ENCODE assay signal across 8 cellular contexts in the genomic region with DNA sequence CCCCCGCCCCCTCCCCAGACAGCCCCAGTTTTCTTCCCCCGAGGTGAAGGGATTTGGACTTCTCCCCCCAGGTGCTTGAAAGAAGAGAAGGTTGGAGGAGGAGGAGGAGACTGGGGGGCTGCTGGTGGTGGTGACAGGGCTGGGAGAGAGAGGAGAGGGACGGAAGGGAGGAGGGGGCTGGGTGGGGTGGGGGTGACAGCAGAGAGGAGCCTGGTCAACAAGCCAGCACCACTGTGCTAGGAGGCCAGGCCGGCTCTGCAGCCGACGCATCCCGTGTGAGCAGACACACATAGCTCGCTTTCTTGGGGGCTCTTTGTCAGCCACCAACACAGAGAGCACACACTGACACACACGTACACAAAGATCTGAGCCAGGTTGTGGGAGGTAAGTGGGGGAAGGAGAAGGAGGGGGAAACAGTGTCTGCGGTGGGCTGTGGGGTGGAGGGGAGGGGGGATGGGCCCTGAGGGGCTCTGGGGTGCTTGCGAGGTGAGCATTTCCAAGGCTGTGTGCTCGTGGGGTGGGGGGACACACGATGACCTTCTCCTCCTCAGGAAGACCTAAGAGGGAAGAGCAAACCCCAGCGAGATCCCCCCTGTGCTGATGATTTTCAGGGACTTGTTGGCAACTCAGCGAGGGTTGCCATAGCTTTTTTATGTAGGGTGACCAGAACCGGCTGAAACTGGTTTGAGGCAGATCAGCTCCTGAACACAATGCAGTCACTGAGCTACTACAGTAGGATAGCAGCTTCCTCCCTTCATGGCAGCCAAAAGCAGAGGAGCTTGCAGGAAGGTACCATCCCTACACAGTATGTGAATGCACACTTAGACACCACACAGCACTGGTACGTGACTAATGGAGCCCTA. TPM values are rescaled to one million over a fixed set of nuclear protein-coding genes. Genes with fewer than 3 reads are reported as not detected.
DNase-seq lines count a peak whose midpoint lies in the region; ATAC-seq and TF ChIP-seq lines count a peak whose summit lies in the region.

A gene with protein sequence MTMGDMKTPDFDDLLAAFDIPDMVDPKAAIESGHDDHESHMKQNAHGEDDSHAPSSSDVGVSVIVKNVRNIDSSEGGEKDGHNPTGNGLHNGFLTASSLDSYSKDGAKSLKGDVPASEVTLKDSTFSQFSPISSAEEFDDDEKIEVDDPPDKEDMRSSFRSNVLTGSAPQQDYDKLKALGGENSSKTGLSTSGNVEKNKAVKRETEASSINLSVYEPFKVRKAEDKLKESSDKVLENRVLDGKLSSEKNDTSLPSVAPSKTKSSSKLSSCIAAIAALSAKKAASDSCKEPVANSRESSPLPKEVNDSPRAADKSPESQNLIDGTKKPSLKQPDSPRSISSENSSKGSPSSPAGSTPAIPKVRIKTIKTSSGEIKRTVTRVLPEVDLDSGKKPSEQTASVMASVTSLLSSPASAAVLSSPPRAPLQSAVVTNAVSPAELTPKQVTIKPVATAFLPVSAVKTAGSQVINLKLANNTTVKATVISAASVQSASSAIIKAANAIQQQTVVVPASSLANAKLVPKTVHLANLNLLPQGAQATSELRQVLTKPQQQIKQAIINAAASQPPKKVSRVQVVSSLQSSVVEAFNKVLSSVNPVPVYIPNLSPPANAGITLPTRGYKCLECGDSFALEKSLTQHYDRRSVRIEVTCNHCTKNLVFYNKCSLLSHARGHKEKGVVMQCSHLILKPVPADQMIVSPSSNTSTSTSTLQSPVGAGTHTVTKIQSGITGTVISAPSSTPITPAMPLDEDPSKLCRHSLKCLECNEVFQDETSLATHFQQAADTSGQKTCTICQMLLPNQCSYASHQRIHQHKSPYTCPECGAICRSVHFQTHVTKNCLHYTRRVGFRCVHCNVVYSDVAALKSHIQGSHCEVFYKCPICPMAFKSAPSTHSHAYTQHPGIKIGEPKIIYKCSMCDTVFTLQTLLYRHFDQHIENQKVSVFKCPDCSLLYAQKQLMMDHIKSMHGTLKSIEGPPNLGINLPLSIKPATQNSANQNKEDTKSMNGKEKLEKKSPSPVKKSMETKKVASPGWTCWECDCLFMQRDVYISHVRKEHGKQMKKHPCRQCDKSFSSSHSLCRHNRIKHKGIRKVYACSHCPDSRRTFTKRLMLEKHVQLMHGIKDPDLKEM (N-terminal part only) (plus strand): TSS at position 732 of the 863 bp plus-strand sequence. CDS start 53,411 bp downstream, outside the sequence.

- H3K4me3 Mint-ChIP-seq in activated B cell treated with CpG ODN at 0.5 μM for 24 hours, result peak within 1 kb of the TSS; percentile 63
- peak within 1 kb of the TSS; percentile 36 to 77 (median 53) for H3K4me3 Mint-ChIP-seq in naive thymus-derived CD8-positive, alpha-beta T cell

- peak within 1 kb of the TSS; percentile 45 for H3K4me3 ChIP-seq in fibroblast of villous mesenchyme (ENCODE audit: low read depth, low read length)

- CTCF ChIA-PET in activated B cell treated with CpG ODN at 0.5 μM for 24 hours (lab: Charles Lee), result interaction anchor here (1.2 kb wide), 1 partner anchor 192 kb away, joined by 3 read pairs; no protein-coding TSS in a partner anchor

- ATAC-seq in activated B cell treated with CpG ODN at 0.5 μM for 24 hours (ENCODE audit: low read depth), result peak; percentile 15
- ATAC-seq in naive thymus-derived CD8-positive, alpha-beta T cell, result peak; percentile 20 to 46
- ATAC-seq in HG02840 (IDR thresholded peaks at IDR 0.05; ENCODE audit: low FRiP score, unreplicated experiment), result no peak

- DNase-seq in EH (ENCODE audit: low read depth), result peak; percentile 75
- peak; percentile 68 for DNase-seq in NCI-H1436 (lab: John Stamatoyannopoulos, UW)
- DNase-seq in activated B cell treated with CpG ODN at 0.5 μM for 24 hours, result no peak
- DNase-seq in fibroblast of villous mesenchyme (ENCODE audit: low read depth), result peak; percentile 76
- peak in 3 of 10 donors; percentile 3 to 12 (median 4) for DNase-seq in naive thymus-derived CD8-positive, alpha-beta T cell
- no peak for DNase-seq in stimulated activated naive CD4-positive, alpha-beta T cell treated with Interleukin-2 at 50 U/mL for 16 hours (lab: John Stamatoyannopoulos, UW)
- DNase-seq in stimulated activated CD4-positive, alpha-beta T cell treated with anti-CD3 and anti-CD28 coated beads, Interleukin-4, amount 100 ng/mL, for 1 hour, result no peak

- H3K27ac Mint-ChIP-seq in activated B cell treated with CpG ODN at 0.5 μM for 24 hours, result peak within 1 kb of the TSS; percentile 85
- peak within 1 kb of the TSS in 5 of 10 donors; percentile 15 to 58 (median 49) for H3K27ac Mint-ChIP-seq in naive thymus-derived CD8-positive, alpha-beta T cell

- POLR2A ChIA-PET in activated B cell treated with CpG ODN at 0.5 μM for 24 hours (lab: Charles Lee), result interaction anchor here (0.6 to 1.7 kb wide), 11 partner anchors 8 to 111 kb away, joined by 3 to 11 read pairs (median 5); no protein-coding TSS in a partner anchor
- POLR2A ChIA-PET in naive thymus-derived CD8-positive, alpha-beta T cell (lab: Charles Lee), result interaction anchor here (1.4 kb wide), 1 partner anchor 17 kb away, joined by 4 read pairs; no protein-coding TSS in a partner anchor

- H3K27me3 Mint-ChIP-seq in activated B cell treated with CpG ODN at 0.5 μM for 24 hours, result no peaks in the 10 kb centered on the region
- peaks cover 42 to 91% (median 60%) of the 10 kb centered on the region in 5 donors for H3K27me3 Mint-ChIP-seq in naive thymus-derived CD8-positive, alpha-beta T cell

- peaks cover 32% of the 10 kb centered on the region for H3K4me1 Mint-ChIP-seq in activated B cell treated with CpG ODN at 0.5 μM for 24 hours
- peaks cover 0 to 15% (median 7%) of the 10 kb centered on the region in 4 donors for H3K4me1 Mint-ChIP-seq in naive thymus-derived CD8-positive, alpha-beta T cell

- H3K36me3 Mint-ChIP-seq in activated B cell treated with CpG ODN at 0.5 μM for 24 hours (ENCODE audit: low read depth), result peaks cover 44% of the 10 kb centered on the region
- H3K36me3 Mint-ChIP-seq in naive thymus-derived CD8-positive, alpha-beta T cell, result peaks cover 0 to 16% (median 2%) of the 10 kb centered on the region in 3 donors

- intact Hi-C loops in activated B cell treated with CpG ODN at 0.5 μM for 24 hours (cut with micrococcal nuclease), result loop anchor here (2.0 to 5.0 kb wide), 3 partner anchors 32 to 273 kb away; a partner anchor contains a TSS

- H3K9me3 Mint-ChIP-seq in activated B cell treated with CpG ODN at 0.5 μM for 24 hours, result no peaks in the 10 kb centered on the region
- peaks cover 0 to 13% (median 3%) of the 10 kb centered on the region in 9 donors for H3K9me3 Mint-ChIP-seq in naive thymus-derived CD8-positive, alpha-beta T cell

- TF ChIP-seq CTCF in activated B cell treated with CpG ODN at 0.5 μM for 24 hours (IDR thresholded peaks at IDR 0.05), result no peak
- no peak for TF ChIP-seq CTCF in fibroblast of villous mesenchyme (IDR thresholded peaks at IDR 0.05; ENCODE audit: insufficient read depth, low read depth, low read length)

RNA-seq across cellular contexts. Expression of the gene that starts here (rescaled TPM):
- 87.4 and 106 TPM in 2 replicates for total RNA-seq in activated B cell treated with CpG ODN at 0.5 μM for 24 hours
- 45.1 and 45.8 TPM in 2 replicates for total RNA-seq in fibroblast of villous mesenchyme
- 1 to 10 TPM; 6.6 to 7.8 TPM for total RNA-seq in naive thymus-derived CD8-positive, alpha-beta T cell
- polyA plus RNA-seq in naive thymus-derived CD8-positive, alpha-beta T cell, result under 1 TPM in 2 of 3 donors, not detected in 1; 0.07 to 0.98 TPM

Comparison
In these comparisons a context has a peak if more than half of its experiments do, and no peak if none do; other contexts are left out.
1. DNase-seq: peak in EH (single experiment), NCI-H1436 (single experiment) and fibroblast of villous mesenchyme (single experiment); none in activated B cell treated with CpG ODN at 0.5 μM for 24 hours (single experiment), stimulated activated naive CD4-positive, alpha-beta T cell treated with Interleukin-2 at 50 U/mL for 16 hours (single experiment) and stimulated activated CD4-positive, alpha-beta T cell treated with anti-CD3 and anti-CD28 coated beads, Interleukin-4, amount 100 ng/mL, for 1 hour (single experiment).